8 cellular contexts compared by ENCODE assay signal in genomic region chr1:156154317-156154749, GRCh38. TPM values are rescaled to one million over a fixed set of nuclear protein-coding genes. Genes with fewer than 3 reads are reported as not detected.
DNase-seq lines count a peak whose midpoint lies in the region; ATAC-seq and TF ChIP-seq lines count a peak whose summit lies in the region.

No MANE protein-coding gene starts in this region.

- no peak overlapping the region for H3K9ac ChIP-seq in neuronal stem cell (ENCODE audit: low read depth, low read length, poor library complexity)

- H3K79me1 ChIP-seq in neuronal stem cell (ENCODE audit: low read depth, low read length): no peaks in the 10 kb centered on the region

- no peak overlapping the region for H2AFZ ChIP-seq in neuronal stem cell (ENCODE audit: low read length)

- POLR2A ChIA-PET in HEK293T (lab: Yijun Ruan, JAX): interaction anchor here (1.0 to 2.2 kb wide), 2 partner anchors 39 kb away, joined by 4 to 6 read pairs; partner anchors contain the start of gene SLC25A44

- H3K36me3 ChIP-seq in neuronal stem cell (replicated peaks in 1 of 2; ENCODE audit: control insufficient read depth in 2 of 2, insufficient read depth in 2 of 2, low read length in 2 of 2): no peaks in the 10 kb centered on the region

- WGBS in neuronal stem cell (ENCODE audit: extremely low coverage in 2 of 2, insufficient read length in 2 of 2, insufficient replicate concordance in 1 of 2), 2 donors: no CpG with 5 or more reads among the region's 11 CpGs

- H2BK15ac ChIP-seq in neuronal stem cell (ENCODE audit: low read length): no peak overlapping the region

- no peak overlapping the region for H4K91ac ChIP-seq in neuronal stem cell (ENCODE audit: low read depth, low read length, poor library complexity)

- no peak overlapping the region for H2BK5ac ChIP-seq in neuronal stem cell (ENCODE audit: low read length)

- no peaks in the 10 kb centered on the region for H3K9me3 Mint-ChIP-seq in activated naive CD4-positive, alpha-beta T cell treated with anti-CD3 and anti-CD28 coated beads, Interleukin-2, amount 10 ng/mL, durations not matched to agents 7 days and 5 days
- no peaks in the 10 kb centered on the region for H3K9me3 Mint-ChIP-seq in activated T-cell treated with anti-CD3 and anti-CD28 coated beads, Interleukin-2, amount 50 U/mL, for 24 hours
- H3K9me3 Mint-ChIP-seq in immature natural killer cell: no peaks in the 10 kb centered on the region

- no peaks in the 10 kb centered on the region for H3K27me3 ChIP-seq in neuronal stem cell (ENCODE audit: control insufficient read depth in 3 of 3, insufficient read depth in 3 of 3, low read depth in 1 of 3, low read length in 3 of 3)

- no peak overlapping the region for H3K27ac ChIP-seq in neuronal stem cell (replicated peaks; ENCODE audit: low read length)

- H3K4me2 ChIP-seq in neuronal stem cell (ENCODE audit: insufficient read depth, low read length, poor library complexity, severe bottlenecking): no peak overlapping the region

- H3K4ac ChIP-seq in neuronal stem cell (ENCODE audit: low read length): no peak overlapping the region

- H3K4me1 ChIP-seq in neuronal stem cell (ENCODE audit: control insufficient read depth in 2 of 2, insufficient read depth in 1 of 2, low read depth in 1 of 2, low read length in 2 of 2): peaks cover 18 to 21% of the 10 kb centered on the region in 2 donors

- peak overlapping the region; percentile 57 for H2AK5ac ChIP-seq in neuronal stem cell (ENCODE audit: low read depth, low read length)

- H3K27me3 Mint-ChIP-seq in activated naive CD4-positive, alpha-beta T cell treated with anti-CD3 and anti-CD28 coated beads, Interleukin-2, amount 10 ng/mL, durations not matched to agents 7 days and 5 days: no peaks in the 10 kb centered on the region
- no peaks in the 10 kb centered on the region for H3K27me3 Mint-ChIP-seq in activated T-cell treated with anti-CD3 and anti-CD28 coated beads, Interleukin-2, amount 50 U/mL, for 24 hours
- H3K27me3 Mint-ChIP-seq in immature natural killer cell (ENCODE audit: low read depth in 3 of 3): peaks cover 2 to 10% (median 3%) of the 10 kb centered on the region in 3 donors

- peak overlapping the region; percentile 17 for H3K4me3 Mint-ChIP-seq in activated naive CD4-positive, alpha-beta T cell treated with anti-CD3 and anti-CD28 coated beads, Interleukin-2, amount 10 ng/mL, durations not matched to agents 7 days and 5 days
- peak overlapping the region; percentile 85 for H3K4me3 Mint-ChIP-seq in activated T-cell treated with anti-CD3 and anti-CD28 coated beads, Interleukin-2, amount 50 U/mL, for 24 hours
- peak overlapping the region in 1 of 5 donors; percentile 25 for H3K4me3 Mint-ChIP-seq in immature natural killer cell

- H3K23ac ChIP-seq in neuronal stem cell (ENCODE audit: low read depth, low read length, poor library complexity): no peak overlapping the region

- H3K36me3 Mint-ChIP-seq in activated naive CD4-positive, alpha-beta T cell treated with anti-CD3 and anti-CD28 coated beads, Interleukin-2, amount 10 ng/mL, durations not matched to agents 7 days and 5 days: no peaks in the 10 kb centered on the region
- peaks cover 38% of the 10 kb centered on the region for H3K36me3 Mint-ChIP-seq in activated T-cell treated with anti-CD3 and anti-CD28 coated beads, Interleukin-2, amount 50 U/mL, for 24 hours (ENCODE audit: low read depth)
- H3K36me3 Mint-ChIP-seq in immature natural killer cell: no peaks in the 10 kb centered on the region

- H3K4me1 Mint-ChIP-seq in activated naive CD4-positive, alpha-beta T cell treated with anti-CD3 and anti-CD28 coated beads, Interleukin-2, amount 10 ng/mL, durations not matched to agents 7 days and 5 days: peaks cover 49% of the 10 kb centered on the region
- peaks cover 92% of the 10 kb centered on the region for H3K4me1 Mint-ChIP-seq in activated T-cell treated with anti-CD3 and anti-CD28 coated beads, Interleukin-2, amount 50 U/mL, for 24 hours (ENCODE audit: low read depth)
- H3K4me1 Mint-ChIP-seq in immature natural killer cell: peaks cover 8 to 9% of the 10 kb centered on the region in 2 donors

- no peak overlapping the region for H2BK12ac ChIP-seq in neuronal stem cell (ENCODE audit: low read length)

- H3K18ac ChIP-seq in neuronal stem cell (ENCODE audit: low read length): no peak overlapping the region

- CTCF ChIA-PET in activated naive CD4-positive, alpha-beta T cell treated with anti-CD3 and anti-CD28 coated beads, Interleukin-2, amount 10 ng/mL, durations not matched to agents 7 days and 5 days (lab: Charles Lee): interaction anchor here (2.1 to 18.2 kb wide), 2 partner anchors 42 to 72 kb away, joined by 6 to 315 read pairs; no protein-coding TSS in a partner anchor
- CTCF ChIA-PET in HEK293T (lab: Yijun Ruan, JAX): no interaction called here

- DNase-seq in activated naive CD4-positive, alpha-beta T cell treated with anti-CD3 and anti-CD28 coated beads, Interleukin-2, amount 10 ng/mL, durations not matched to agents 7 days and 5 days: peak; percentile 38
- no peak for DNase-seq in activated naive CD4-positive, alpha-beta T cell treated with anti-CD3 and anti-CD28 coated beads, Interleukin-2, amount 50 U/mL, for 16 hours
- DNase-seq in activated T-cell treated with anti-CD3 and anti-CD28 coated beads, Interleukin-2, amount 50 U/mL, for 24 hours: peak; percentile 61
- DNase-seq in neuronal stem cell (ENCODE audit: low spot score) (no peak), HEK293T (ENCODE audit: extremely low spot score) (no peak), immature natural killer cell (no peak), NCI-H1092 treated with DMSO at 0.1 percent for 48 hours (lab: John Stamatoyannopoulos, UW) (no peak)

- ATAC-seq in HG03108 (IDR thresholded peaks at IDR 0.05; ENCODE audit: unreplicated experiment): peak; percentile 48

- H3K9me3 ChIP-seq in neuronal stem cell (replicated peaks in 1 of 2; ENCODE audit: control insufficient read depth in 2 of 2, insufficient read depth in 1 of 2, low read depth in 1 of 2, low read length in 2 of 2): no peaks in the 10 kb centered on the region

- H4K8ac ChIP-seq in neuronal stem cell (ENCODE audit: low read depth, low read length): no peak overlapping the region

- no peak overlapping the region for H3K27ac Mint-ChIP-seq in activated naive CD4-positive, alpha-beta T cell treated with anti-CD3 and anti-CD28 coated beads, Interleukin-2, amount 10 ng/mL, durations not matched to agents 7 days and 5 days
- H3K27ac Mint-ChIP-seq in activated T-cell treated with anti-CD3 and anti-CD28 coated beads, Interleukin-2, amount 50 U/mL, for 24 hours: peak overlapping the region; percentile 83
- peak overlapping the region in 1 of 6 donors; percentile 71 for H3K27ac Mint-ChIP-seq in immature natural killer cell

- no peak overlapping the region for H3K4me3 ChIP-seq in neuronal stem cell (ENCODE audit: low read length in 2 of 2)

- H3K14ac ChIP-seq in neuronal stem cell (ENCODE audit: low read length): peak overlapping the region; percentile 40

- H2BK120ac ChIP-seq in neuronal stem cell (ENCODE audit: low read depth, low read length): peak overlapping the region; percentile 20

TF ChIP-seq in HEK293T, 16 proteins besides CTCF, POLR2A, EP300 and RAD21:
- TF ChIP-seq NFRKB (IDR thresholded peaks at IDR 0.05): no peak
- TF ChIP-seq SP1 (IDR thresholded peaks at IDR 0.05): no peak
- TF ChIP-seq TARDBP (IDR thresholded peaks at IDR 0.05): no peak
- TF ChIP-seq, protein P1, sequence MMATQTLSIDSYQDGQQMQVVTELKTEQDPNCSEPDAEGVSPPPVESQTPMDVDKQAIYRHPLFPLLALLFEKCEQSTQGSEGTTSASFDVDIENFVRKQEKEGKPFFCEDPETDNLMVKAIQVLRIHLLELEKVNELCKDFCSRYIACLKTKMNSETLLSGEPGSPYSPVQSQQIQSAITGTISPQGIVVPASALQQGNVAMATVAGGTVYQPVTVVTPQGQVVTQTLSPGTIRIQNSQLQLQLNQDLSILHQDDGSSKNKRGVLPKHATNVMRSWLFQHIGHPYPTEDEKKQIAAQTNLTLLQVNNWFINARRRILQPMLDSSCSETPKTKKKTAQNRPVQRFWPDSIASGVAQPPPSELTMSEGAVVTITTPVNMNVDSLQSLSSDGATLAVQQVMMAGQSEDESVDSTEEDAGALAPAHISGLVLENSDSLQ (IDR thresholded peaks at IDR 0.05): no peak
- TF ChIP-seq SUZ12 (IDR thresholded peaks at IDR 0.05): no peak
- no peak for TF ChIP-seq FOXK2 (IDR thresholded peaks at IDR 0.05)
- no peak for TF ChIP-seq FOXA1 (IDR thresholded peaks at IDR 0.05)
- no peak for TF ChIP-seq HDGF (IDR thresholded peaks at IDR 0.05; ENCODE audit: borderline replicate concordance)
- TF ChIP-seq ARNT (IDR thresholded peaks at IDR 0.05): no peak
- no peak for TF ChIP-seq LEF1 (IDR thresholded peaks at IDR 0.05; ENCODE audit: borderline replicate concordance)
- no peak for TF ChIP-seq L3MBTL2 (conservative IDR thresholded peaks at IDR 0.05)
TF ChIP-seq in HEK293T: peak in this region for 0.

RNA-seq across cellular contexts. Expression of gene SEMA4A, which starts 0.9 kb away (rescaled TPM):
- polyA plus RNA-seq in neuronal stem cell (2013, experiment 1 of 2): 4.4 TPM
- polyA plus RNA-seq in neuronal stem cell (2013, experiment 2 of 2): 4.5 TPM
- 10 to 100 TPM in 1 of 3 donors, 1 to 10 TPM in 2; 2.5 to 12.4 (median 3.2) TPM for polyA plus RNA-seq in immature natural killer cell

RNA-seq across cellular contexts. Expression of gene SLC25A44, which starts 39.6 kb away (rescaled TPM):
- 10.9 TPM for polyA plus RNA-seq in neuronal stem cell (2013, experiment 1 of 2)
- polyA plus RNA-seq in neuronal stem cell (2013, experiment 2 of 2): 11.6 TPM
- 10 to 100 TPM in 2 of 3 donors, 1 to 10 TPM in 1; 5.5 to 21.5 (median 12.1) TPM for polyA plus RNA-seq in immature natural killer cell

RNA-seq across cellular contexts. Expression of gene LMNA, which starts 39.8 kb away (rescaled TPM):
- 28.6 TPM for polyA plus RNA-seq in neuronal stem cell (2013, experiment 1 of 2)
- polyA plus RNA-seq in neuronal stem cell (2013, experiment 2 of 2): 29.9 TPM
- polyA plus RNA-seq in immature natural killer cell: 10 to 100 TPM in 2 of 3 donors, 1 to 10 TPM in 1; 4.4 to 14.0 (median 10.3) TPM

RNA-seq across cellular contexts. Expression of gene PMF1, which starts 58.5 kb away (rescaled TPM):
- polyA plus RNA-seq in neuronal stem cell (2013, experiment 1 of 2): 103 TPM
- 100 TPM for polyA plus RNA-seq in neuronal stem cell (2013, experiment 2 of 2)
- polyA plus RNA-seq in immature natural killer cell: 100 to 1,000 TPM in 2 of 3 donors, 10 to 100 TPM in 1; 67.3 to 122 (median 100) TPM

Comparison
In these comparisons a context has a peak if more than half of its experiments do, and no peak if none do; other contexts are left out.
1. DNase-seq: peak in activated naive CD4-positive, alpha-beta T cell treated with anti-CD3 and anti-CD28 coated beads, Interleukin-2, amount 10 ng/mL, durations not matched to agents 7 days and 5 days (single experiment) and activated T-cell treated with anti-CD3 and anti-CD28 coated beads, Interleukin-2, amount 50 U/mL, for 24 hours (single experiment); none in activated naive CD4-positive, alpha-beta T cell treated with anti-CD3 and anti-CD28 coated beads, Interleukin-2, amount 50 U/mL, for 16 hours (single experiment), neuronal stem cell (single experiment), HEK293T (single experiment), immature natural killer cell (0 of 3) and NCI-H1092 treated with DMSO at 0.1 percent for 48 hours (single experiment).